Comparison of ENCODE assay signal across 1 cellular context in genomic region chr18:27213123-27213717, GRCh38.
TF ChIP-seq lines count a peak whose summit lies in the region.

No MANE protein-coding gene starts in this region.

TF ChIP-seq in GM23338, 12 proteins besides CTCF, POLR2A, EP300 and RAD21 (continued from another document):
- TF ChIP-seq REST (IDR thresholded peaks at IDR 0.05; ENCODE audit: unreplicated experiment) (no peak), ZNF331 (CRISPR knock-in tag; IDR thresholded peaks at IDR 0.05; ENCODE audit: low read depth) (no peak), EZH2 (IDR thresholded peaks at IDR 0.05; ENCODE audit: low read depth, unreplicated experiment) (no peak), CREB1 (CRISPR knock-in tag; IDR thresholded peaks at IDR 0.05; ENCODE audit: low read depth) (no peak), EZH2phosphoT487 (IDR thresholded peaks at IDR 0.05; ENCODE audit: unreplicated experiment) (no peak), STAT1 (IDR thresholded peaks at IDR 0.05; ENCODE audit: unreplicated experiment) (no peak), ETS1 (IDR thresholded peaks at IDR 0.05) (no peak)
